ENCODE assay signal across 15 cellular contexts in the genomic region with DNA sequence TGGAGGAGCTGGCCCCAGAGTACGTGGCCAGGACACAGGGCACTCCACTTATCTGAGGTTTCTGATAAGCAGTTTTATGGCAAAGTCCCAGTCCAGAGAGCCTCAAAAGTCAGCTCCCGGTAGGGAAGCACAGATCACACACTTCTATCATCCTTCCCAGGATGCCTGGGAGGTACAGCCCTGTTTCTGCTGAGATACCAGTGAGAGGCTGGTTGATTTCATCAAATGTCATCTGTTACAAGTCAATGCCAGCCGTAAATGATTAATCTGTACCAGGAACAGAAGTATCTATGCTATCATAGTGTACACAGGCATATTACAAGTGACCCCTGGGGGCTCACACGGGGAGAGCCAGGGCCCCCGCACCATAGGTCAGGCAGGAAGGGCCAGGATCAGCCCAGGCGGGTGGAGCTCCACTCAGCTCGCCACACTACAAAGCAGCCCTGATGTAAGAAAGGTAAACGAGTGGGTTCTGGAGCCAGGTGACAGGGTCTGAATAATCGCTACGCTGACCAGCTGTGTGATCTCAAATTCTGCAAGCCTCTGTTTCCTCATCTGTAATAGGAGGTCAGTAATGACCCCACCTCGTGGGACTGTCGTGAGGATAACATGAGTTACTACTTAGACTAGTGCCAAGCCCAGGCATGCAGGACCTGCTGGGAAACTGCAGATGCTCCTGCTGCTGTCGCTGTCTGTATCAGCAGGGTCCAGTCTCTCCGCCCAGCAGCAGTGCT. TPM values are rescaled to one million over a fixed set of nuclear protein-coding genes. Genes with fewer than 3 reads are reported as not detected.
DNase-seq lines count a peak whose midpoint lies in the region; ATAC-seq, FAIRE-seq and TF ChIP-seq lines count a peak whose summit lies in the region.
"Had no signal": no experiment of that assay in that cellular context is flagged by ENCODE, and none has a peak within 500 bp of the region (broad histone marks: within the 10 kb centered on the region; RNA-seq: fewer than 3 reads in every experiment).

No MANE protein-coding gene starts in this region.

- FAIRE-seq in endothelial cell of umbilical vein (lab: Jason Lieb, UNC) = peak; percentile 48
- FAIRE-seq: astrocyte, H54 had no signal

- no peak overlapping the region for H2AFZ ChIP-seq in endothelial cell of umbilical vein (ENCODE audit: low read depth, low read length)

- no peaks in the 10 kb centered on the region for H3K27me3 Mint-ChIP-seq in activated CD4-positive, alpha-beta T cell treated with anti-CD3 and anti-CD28 coated beads, Interleukin-2, amount 10 ng/mL, durations not matched to agents 7 days and 5 days
- H3K27me3 Mint-ChIP-seq in type B pancreatic cell = no peaks in the 10 kb centered on the region

- intact Hi-C loops in endothelial cell of umbilical vein (cut with micrococcal nuclease) = no loop called here

- H3K4me1 ChIP-seq in endothelial cell of umbilical vein (ENCODE audit: control insufficient read depth, extremely low read depth, insufficient read depth, low read length) = peaks cover 8% of the 10 kb centered on the region
- peaks cover 3% of the 10 kb centered on the region for H3K4me1 ChIP-seq in mesodermal cell (ENCODE audit: control insufficient read depth, insufficient read depth, low read length, poor library complexity, severe bottlenecking)

- H3K27ac ChIP-seq in endothelial cell of umbilical vein (ENCODE audit: insufficient read depth, low read depth, low read length) (no peak overlapping the region), mesodermal cell (ENCODE audit: low read depth, low read length, severe bottlenecking) (peak overlapping the region; percentile 45)

- H3K4me3 ChIP-seq in endothelial cell of umbilical vein (replicated peaks in 1 of 3; ENCODE audit: insufficient read depth in 1 of 3, low read depth in 1 of 3, low read length in 3 of 3) = no peak overlapping the region
- no peak overlapping the region for H3K4me3 ChIP-seq in mesodermal cell (ENCODE audit: extremely low read depth, insufficient read depth, low read length, poor library complexity, severe bottlenecking)

- H3K79me2 ChIP-seq in endothelial cell of umbilical vein (ENCODE audit: control insufficient read depth, insufficient read depth, low read length) = no peaks in the 10 kb centered on the region

- H3K9me3 ChIP-seq in endothelial cell of umbilical vein (replicated peaks; ENCODE audit: control insufficient read depth, insufficient read depth, low read length) (no peaks in the 10 kb centered on the region), mesodermal cell (ENCODE audit: control insufficient read depth, low read length) (no peaks in the 10 kb centered on the region)

- H3K4me3 Mint-ChIP-seq in activated CD4-positive, alpha-beta T cell treated with anti-CD3 and anti-CD28 coated beads, Interleukin-2, amount 10 ng/mL, durations not matched to agents 7 days and 5 days = no peak overlapping the region
- H3K4me3 Mint-ChIP-seq in type B pancreatic cell = peak overlapping the region; percentile 8
- H3K4me3 Mint-ChIP-seq: activated T-cell treated with anti-CD3 and anti-CD28 coated beads, Interleukin-2, amount 50 U/mL, for 72 hours; endodermal cell had no signal

- H3K36me3 Mint-ChIP-seq in activated CD4-positive, alpha-beta T cell treated with anti-CD3 and anti-CD28 coated beads, Interleukin-2, amount 10 ng/mL, durations not matched to agents 7 days and 5 days (ENCODE audit: low read depth) = peaks cover 24% of the 10 kb centered on the region
- peaks cover 12% of the 10 kb centered on the region for H3K36me3 Mint-ChIP-seq in type B pancreatic cell

- no peaks in the 10 kb centered on the region for H3K9me1 ChIP-seq in endothelial cell of umbilical vein (replicated peaks; ENCODE audit: control insufficient read depth, extremely low read depth, insufficient read depth, low read length)

- CTCF ChIA-PET in activated CD4-positive, alpha-beta T cell treated with anti-CD3 and anti-CD28 coated beads, Interleukin-2, amount 10 ng/mL, durations not matched to agents 7 days and 5 days (lab: Charles Lee) = interaction anchor here (0.7 to 1.9 kb wide), 2 partner anchors 12 to 15 kb away, joined by 3 to 5 read pairs; no protein-coding TSS in a partner anchor
- CTCF ChIA-PET in endothelial cell of umbilical vein (lab: Charles Lee) = interaction anchor here (0.9 to 1.3 kb wide), 4 partner anchors 13 to 49 kb away, joined by 3 to 7 read pairs (median 4); partner anchors contain the start of gene PLA2G6

- H4K20me1 ChIP-seq in endothelial cell of umbilical vein (replicated peaks; ENCODE audit: control insufficient read depth, extremely low read depth, insufficient read depth, low read length) = no peaks in the 10 kb centered on the region

- DNase-seq in activated CD4-positive, alpha-beta T cell treated with anti-CD3 and anti-CD28 coated beads, Interleukin-2, amount 10 ng/mL, durations not matched to agents 7 days and 5 days = no peak
- DNase-seq in activated CD4-positive, alpha-beta T cell treated with anti-CD3 and anti-CD28 coated beads, Interleukin-2, amount 50 U/mL, for 48 hours = no peak
- no peak for DNase-seq in endothelial cell of umbilical vein (ENCODE audit: low read depth, low spot score)
- DNase-seq in type B pancreatic cell (ENCODE audit: extremely low spot score, unreplicated experiment) = no peak
- DNase-seq in AG08396 (ENCODE audit: low spot score) = no peak
- no peak for DNase-seq in DMS 273 treated with DMSO at 0.1 percent for 48 hours (lab: John Stamatoyannopoulos, UW)
- DNase-seq: activated CD4-positive, alpha-beta T cell treated with anti-CD3 and anti-CD28 coated beads, Interleukin-2, amount 50 U/mL, for 1 hour; activated T-cell treated with anti-CD3 and anti-CD28 coated beads, Interleukin-2, amount 50 U/mL, for 72 hours; endodermal cell; NCI-H2081 had no signal

- H3K4me1 Mint-ChIP-seq in activated CD4-positive, alpha-beta T cell treated with anti-CD3 and anti-CD28 coated beads, Interleukin-2, amount 10 ng/mL, durations not matched to agents 7 days and 5 days = peaks cover 31% of the 10 kb centered on the region
- H3K4me1 Mint-ChIP-seq in type B pancreatic cell (ENCODE audit: unreplicated experiment) = peaks cover 29% of the 10 kb centered on the region
- H3K4me1 Mint-ChIP-seq: endodermal cell had no signal

- no peak for TF ChIP-seq POLR2A in endothelial cell of umbilical vein (IDR thresholded peaks at IDR 0.05; ENCODE audit: low read depth, low read length)

- WGBS in mesodermal cell (ENCODE audit: insufficient coverage in 2 of 2), 2 experiments = 92 to 93% methylated on average over 12 of the region's 14 CpGs

- no peak overlapping the region for H3K9ac ChIP-seq in endothelial cell of umbilical vein (replicated peaks; ENCODE audit: extremely low read depth, insufficient read depth, low read length)

- ATAC-seq in HG03378 (IDR thresholded peaks at IDR 0.05; ENCODE audit: unreplicated experiment) = no peak
- ATAC-seq: activated T-cell treated with anti-CD3 and anti-CD28 coated beads, Interleukin-2, amount 50 U/mL, for 72 hours had no signal

- H3K27ac Mint-ChIP-seq in activated CD4-positive, alpha-beta T cell treated with anti-CD3 and anti-CD28 coated beads, Interleukin-2, amount 10 ng/mL, durations not matched to agents 7 days and 5 days = peak overlapping the region; percentile 76
- peak overlapping the region; percentile 78 for H3K27ac Mint-ChIP-seq in type B pancreatic cell
- H3K27ac Mint-ChIP-seq: activated T-cell treated with anti-CD3 and anti-CD28 coated beads, Interleukin-2, amount 50 U/mL, for 72 hours; endodermal cell had no signal

- H3K36me3 ChIP-seq in endothelial cell of umbilical vein (ENCODE audit: control insufficient read depth in 2 of 2, extremely low read depth in 1 of 2, insufficient read depth in 2 of 2, low read length in 2 of 2) (no peaks in the 10 kb centered on the region), mesodermal cell (ENCODE audit: control insufficient read depth, insufficient read depth, low read length) (peaks cover 5% of the 10 kb centered on the region)

- no peak overlapping the region for H3K4me2 ChIP-seq in endothelial cell of umbilical vein (ENCODE audit: insufficient read depth, low read length)

- no peaks in the 10 kb centered on the region for H3K27me3 ChIP-seq in endothelial cell of umbilical vein (ENCODE audit: control insufficient read depth in 2 of 2, insufficient read depth in 2 of 2, low read length in 2 of 2)

- BruUV-seq in endothelial cell of umbilical vein (replicated peaks; lab: Mats Ljungman, UMichigan) = no TSS peak

- POLR2A ChIA-PET in activated CD4-positive, alpha-beta T cell treated with anti-CD3 and anti-CD28 coated beads, Interleukin-2, amount 10 ng/mL, durations not matched to agents 7 days and 5 days (lab: Charles Lee) = no interaction called here
- POLR2A ChIA-PET in endothelial cell of umbilical vein (lab: Charles Lee) = no interaction called here

- TF ChIP-seq CTCF in endothelial cell of umbilical vein (IDR thresholded peaks at IDR 0.05; ENCODE audit: extremely low read depth in 1 of 2, insufficient read depth in 1 of 2, low read depth in 1 of 2, low read length in 2 of 2) = no peak
- TF ChIP-seq CTCF in type B pancreatic cell (conservative IDR thresholded peaks at IDR 0.05) = no peak

- no peaks in the 10 kb centered on the region for H3K9me3 Mint-ChIP-seq in activated CD4-positive, alpha-beta T cell treated with anti-CD3 and anti-CD28 coated beads, Interleukin-2, amount 10 ng/mL, durations not matched to agents 7 days and 5 days
- no peaks in the 10 kb centered on the region for H3K9me3 Mint-ChIP-seq in type B pancreatic cell
- H3K9me3 Mint-ChIP-seq: activated T-cell treated with anti-CD3 and anti-CD28 coated beads, Interleukin-2, amount 50 U/mL, for 72 hours; endodermal cell had no signal

- dilution Hi-C loops in endothelial cell of umbilical vein (cut with MboI; ENCODE audit: extremely low pct_ligation_motif_present, low sequenced_read_pairs) = no loop called here

RNA-seq across cellular contexts. Expression of gene PLA2G6, which starts 17.6 kb away (rescaled TPM):
- total RNA-seq in activated CD4-positive, alpha-beta T cell treated with anti-CD3 and anti-CD28 coated beads, Interleukin-2, amount 10 ng/mL, durations not matched to agents 7 days and 5 days = 10 to 100 TPM; 65.0 to 72.0 TPM
- total RNA-seq in endothelial cell of umbilical vein = 10.3 and 11.1 TPM in 2 replicates
- 6.6 and 9.9 TPM in 2 replicates for polyA plus RNA-seq in endothelial cell of umbilical vein
- polyA plus RNA-seq in endothelial cell of umbilical vein (2011; cell fraction: cytosol; rRNA removed) = 1.8 and 3.7 TPM in 2 replicates
- polyA plus RNA-seq in endothelial cell of umbilical vein (2011; cell fraction: nucleus; rRNA removed) = 62.1 and 69.2 TPM in 2 replicates
- 2.9 and 4.7 TPM in 2 replicates for polyA plus RNA-seq in endothelial cell of umbilical vein (2012)
- polyA minus RNA-seq in endothelial cell of umbilical vein = 16.0 and 17.4 TPM in 2 replicates
- polyA minus RNA-seq in endothelial cell of umbilical vein (2011; cell fraction: cytosol; rRNA and poly(A)+ RNA removed) = 7.0 TPM
- 19.5 and 21.1 TPM in 2 replicates for polyA minus RNA-seq in endothelial cell of umbilical vein (2011; cell fraction: nucleus; rRNA and poly(A)+ RNA removed)
- 17.3 TPM for polyA plus RNA-seq in mesodermal cell (2013, experiment 1 of 2)
- polyA plus RNA-seq in mesodermal cell (2013, experiment 2 of 2) = 16.0 TPM
- 64.1 and 78.6 TPM in 2 replicates for total RNA-seq in type B pancreatic cell (ENCODE audit: low replicate concordance)

RNA-seq across cellular contexts. Expression of gene MAFF, which starts 37.8 kb away (rescaled TPM):
- total RNA-seq in activated CD4-positive, alpha-beta T cell treated with anti-CD3 and anti-CD28 coated beads, Interleukin-2, amount 10 ng/mL, durations not matched to agents 7 days and 5 days = 1 to 10 TPM; 4.7 to 5.0 TPM
- total RNA-seq in endothelial cell of umbilical vein = 59.5 and 61.2 TPM in 2 replicates
- 29.0 and 30.5 TPM in 2 replicates for polyA plus RNA-seq in endothelial cell of umbilical vein
- polyA plus RNA-seq in endothelial cell of umbilical vein (2011; cell fraction: cytosol; rRNA removed) = 30.6 and 35.8 TPM in 2 replicates
- polyA plus RNA-seq in endothelial cell of umbilical vein (2011; cell fraction: nucleus; rRNA removed) = 23.2 and 24.2 TPM in 2 replicates
- polyA plus RNA-seq in endothelial cell of umbilical vein (2012) = 43.3 and 46.8 TPM in 2 replicates
- 16.2 and 18.6 TPM in 2 replicates for polyA minus RNA-seq in endothelial cell of umbilical vein
- 6.8 TPM for polyA minus RNA-seq in endothelial cell of umbilical vein (2011; cell fraction: cytosol; rRNA and poly(A)+ RNA removed)
- 10.8 and 23.0 TPM in 2 replicates for polyA minus RNA-seq in endothelial cell of umbilical vein (2011; cell fraction: nucleus; rRNA and poly(A)+ RNA removed)
- 18.8 TPM for polyA plus RNA-seq in mesodermal cell (2013, experiment 1 of 2)
- polyA plus RNA-seq in mesodermal cell (2013, experiment 2 of 2) = 14.8 TPM
- total RNA-seq in type B pancreatic cell (ENCODE audit: low replicate concordance) = 14.6 and 60.9 TPM in 2 replicates

RNA-seq across cellular contexts. Expression of gene BAIAP2L2, which starts 53.5 kb away (rescaled TPM):
- under 1 TPM; 0.50 to 0.55 TPM for total RNA-seq in activated CD4-positive, alpha-beta T cell treated with anti-CD3 and anti-CD28 coated beads, Interleukin-2, amount 10 ng/mL, durations not matched to agents 7 days and 5 days
- total RNA-seq in endothelial cell of umbilical vein = 0.16 and 0.20 TPM in 2 replicates
- 0.35 and 0.43 TPM in 2 replicates for polyA plus RNA-seq in endothelial cell of umbilical vein
- 0.11 and 0.15 TPM in 2 replicates for polyA plus RNA-seq in endothelial cell of umbilical vein (2011; cell fraction: cytosol; rRNA removed)
- 0.17 and 0.50 TPM in 2 replicates for polyA plus RNA-seq in endothelial cell of umbilical vein (2011; cell fraction: nucleus; rRNA removed)
- polyA plus RNA-seq in endothelial cell of umbilical vein (2012) = 0.13 and 0.95 TPM in 2 replicates
- not detected in 2 replicates for polyA minus RNA-seq in endothelial cell of umbilical vein
- not detected for polyA minus RNA-seq in endothelial cell of umbilical vein (2011; cell fraction: cytosol; rRNA and poly(A)+ RNA removed)
- not detected in 2 replicates for polyA minus RNA-seq in endothelial cell of umbilical vein (2011; cell fraction: nucleus; rRNA and poly(A)+ RNA removed)
- polyA plus RNA-seq in mesodermal cell (2013, experiment 1 of 2) = 1.5 TPM
- polyA plus RNA-seq in mesodermal cell (2013, experiment 2 of 2) = 1.3 TPM
- total RNA-seq in type B pancreatic cell (ENCODE audit: low replicate concordance) = 4.5 and 12.1 TPM in 2 replicates
- total RNA-seq: urinary bladder had no signal
